In genomic region chr9:107039546-107039945, GRCh38 we compare ENCODE assay signal across 15 cellular contexts.
DNase-seq lines count a peak whose midpoint lies in the region; ATAC-seq, FAIRE-seq and TF ChIP-seq lines count a peak whose summit lies in the region.
"Had no signal": no experiment of that assay in that cellular context is flagged by ENCODE, and none has a peak within 500 bp of the region (broad histone marks: within the 10 kb centered on the region; RNA-seq: fewer than 3 reads in every experiment).

No MANE protein-coding gene starts in this region.

- DNase-seq in A673 (ENCODE audit: low spot score) (peak; percentile 21), RCC 7860 (ENCODE audit: low spot score) (peak; percentile 85), fibroblast of mammary gland (ENCODE audit: low read depth) (peak; percentile 80), NCI-H2196 treated with DMSO at 0.1 percent for 48 hours (lab: John Stamatoyannopoulos, UW; ENCODE audit: unreplicated experiment) (no peak)
- DNase-seq: activated CD4-positive, alpha-beta T cell treated with anti-CD3 and anti-CD28 coated beads, Interleukin-2, amount 50 U/mL, for 1 hour; activated effector memory CD4-positive, alpha-beta T cell treated with Interleukin-2 at 50 U/mL for 16 hours; caudate nucleus; KG1; NK-92 treated with Interleukin-12 subunit alpha and Interleukin-12 subunit beta, amount 100 ng/mL, for 24 hours had no signal

- TF ChIP-seq CTCF in A673 (conservative IDR thresholded peaks at IDR 0.05; ENCODE audit: low read depth, low read length) (no peak), HEK293 (tag by site-specific recombination; IDR thresholded peaks at IDR 0.05) (no peak), fibroblast of mammary gland (conservative IDR thresholded peaks at IDR 0.05; ENCODE audit: control insufficient read depth, insufficient read depth, low read depth, low read length) (no peak)

- no peaks in the 10 kb centered on the region for H3K4me1 ChIP-seq in A673 (ENCODE audit: insufficient read depth, low read length, poor library complexity, severe bottlenecking)
- no peaks in the 10 kb centered on the region for H3K4me1 ChIP-seq in HEK293 (ENCODE audit: control insufficient read depth, insufficient read depth, low read length)
- H3K4me1 ChIP-seq: HAP-1 had no signal

- BruUV-seq in A673 (replicated peaks; lab: Mats Ljungman, UMichigan): no TSS peak

- intact Hi-C loops in A673 (cut with micrococcal nuclease; ENCODE audit: unreplicated experiment): no loop called here

- H3K9me3 ChIP-seq in A673 (ENCODE audit: low read depth, low read length, poor library complexity, severe bottlenecking): no peaks in the 10 kb centered on the region
- no peaks in the 10 kb centered on the region for H3K9me3 ChIP-seq in HEK293 (ENCODE audit: control insufficient read depth, insufficient read depth, low read depth, low read length)
- H3K9me3 ChIP-seq: HAP-1 had no signal

- H3K36me3 ChIP-seq in A673 (ENCODE audit: insufficient read depth, low read length, poor library complexity, severe bottlenecking): no peaks in the 10 kb centered on the region
- H3K36me3 ChIP-seq in HEK293 (ENCODE audit: control insufficient read depth in 2 of 2, insufficient read depth in 1 of 2, low read length in 2 of 2): no peaks in the 10 kb centered on the region
- H3K36me3 ChIP-seq: HAP-1 had no signal

- H3K4me3 ChIP-seq in A673 (ENCODE audit: low read depth, low read length, poor library complexity, severe bottlenecking): no peak overlapping the region
- H3K4me3 ChIP-seq in HEK293 (ENCODE audit: low read depth, low read length): no peak overlapping the region
- H3K4me3 ChIP-seq in fibroblast of mammary gland (ENCODE audit: control insufficient read depth, low read depth, low read length): no peak overlapping the region
- H3K4me3 ChIP-seq: HAP-1 had no signal

- no peak for ATAC-seq in GM19467 (IDR thresholded peaks at IDR 0.05; ENCODE audit: unreplicated experiment)
- ATAC-seq in GM18861 (IDR thresholded peaks at IDR 0.05; ENCODE audit: unreplicated experiment): no peak
- ATAC-seq in GM19035 (IDR thresholded peaks at IDR 0.05; ENCODE audit: unreplicated experiment): no peak
- ATAC-seq: left lobe of liver had no signal

- H3K27ac ChIP-seq in A673 (ENCODE audit: low read depth, low read length, poor library complexity, severe bottlenecking) (no peak overlapping the region), HEK293 (ENCODE audit: extremely low read depth, low read depth, low read length) (no peak overlapping the region)

- CTCF ChIA-PET in A673 (lab: Charles Lee) (no interaction called here), HEK293 (lab: Yijun Ruan, JAX) (interaction anchor here (0.6 to 1.4 kb wide), 3 partner anchors 47 to 915 kb away, joined by 3 to 6 read pairs (median 3); no protein-coding TSS in a partner anchor)

- FAIRE-seq in RCC 7860 (lab: Jason Lieb, UNC): peak; percentile 81

- H3K27me3 ChIP-seq in A673 (replicated peaks; ENCODE audit: insufficient read depth, low read depth, low read length, poor library complexity): no peaks in the 10 kb centered on the region

- POLR2A ChIA-PET in A673 (lab: Charles Lee; ENCODE audit: low non-redundant PET) (no interaction called here), HEK293 (lab: Yijun Ruan, JAX) (no interaction called here)

TF ChIP-seq in HEK293, 187 proteins besides CTCF, POLR2A, EP300 and RAD21:
- TF ChIP-seq HIC1 (tag by site-specific recombination; IDR thresholded peaks at IDR 0.05) (0 out of 2 replicates have a peak, but pooled peaks have one; percentile 43), ZNF777 (tag by site-specific recombination; IDR thresholded peaks at IDR 0.05; ENCODE audit: borderline replicate concordance) (no peak)
